In genomic region chr20:31572042-31572700, GRCh38 we compare ENCODE assay signal across 2 cellular contexts.
TF ChIP-seq lines count a peak whose summit lies in the region.

No MANE protein-coding gene starts in this region.

TF ChIP-seq in A549, 52 proteins besides CTCF, POLR2A, EP300 and RAD21:
- TF ChIP-seq POLR2AphosphoS2 (conservative IDR thresholded peaks at IDR 0.05; ENCODE audit: low read length) (no peak), TP53 (CRISPR knock-in tag; IDR thresholded peaks at IDR 0.05) (peak; percentile 76; the same call in 1 of the 2 replicates), SREBF2 (IDR thresholded peaks at IDR 0.05) (no peak), CHD4 (IDR thresholded peaks at IDR 0.05; ENCODE audit: borderline replicate concordance) (peak; percentile 44; the same call in 1 of the 2 replicates), E2F6 (IDR thresholded peaks at IDR 0.05; ENCODE audit: borderline replicate concordance, low read depth) (no peak), EHF (CRISPR knock-in tag; IDR thresholded peaks at IDR 0.05) (peak; percentile 61), CBX2 (IDR thresholded peaks at IDR 0.05; ENCODE audit: borderline replicate concordance, low read depth) (no peak), KDM5A (IDR thresholded peaks at IDR 0.05) (no peak), HOXB13 (CRISPR knock-in tag; IDR thresholded peaks at IDR 0.05; ENCODE audit: low read depth) (peak; percentile 90), ELK1 (IDR thresholded peaks at IDR 0.05; ENCODE audit: low read depth, low read length) (no peak), ZSCAN20 (CRISPR knock-in tag; IDR thresholded peaks at IDR 0.05) (peak; percentile 94), HDAC2 (IDR thresholded peaks at IDR 0.05) (peak; percentile 15; the same call in 1 of the 2 replicates), FOXS1 (CRISPR knock-in tag; IDR thresholded peaks at IDR 0.05) (no peak), SMC3 (IDR thresholded peaks at IDR 0.05) (no peak), RARB (CRISPR knock-in tag; IDR thresholded peaks at IDR 0.05) (no peak), BCL3 (IDR thresholded peaks at IDR 0.05) (no peak), PBX3 (IDR thresholded peaks at IDR 0.05) (peak; percentile 18; the same call in 1 of the 2 replicates), CEBPB (IDR thresholded peaks at IDR 0.05) (no peak), ZNF302 (CRISPR knock-in tag; IDR thresholded peaks at IDR 0.05) (0 out of 2 replicates have a peak, but pooled peaks have one; percentile 12), GATA3 (IDR thresholded peaks at IDR 0.05; ENCODE audit: borderline replicate concordance) (no peak), TFCP2L1 (CRISPR knock-in tag; IDR thresholded peaks at IDR 0.05) (peak; percentile 17; the same call in 1 of the 2 replicates), BHLHE40 (IDR thresholded peaks at IDR 0.05; ENCODE audit: low read depth, low read length) (no peak), HEYL (CRISPR knock-in tag; IDR thresholded peaks at IDR 0.05) (peak; percentile 94), NPAS2 (CRISPR knock-in tag; IDR thresholded peaks at IDR 0.05; ENCODE audit: borderline replicate concordance) (0 out of 2 replicates have a peak, but pooled peaks have one; percentile 57), FOSL2 (IDR thresholded peaks at IDR 0.05) (no peak), FOSL2 (CRISPR knock-in tag; IDR thresholded peaks at IDR 0.05) (no peak), JUN (IDR thresholded peaks at IDR 0.05) (no peak)
- TF ChIP-seq, protein P1, sequence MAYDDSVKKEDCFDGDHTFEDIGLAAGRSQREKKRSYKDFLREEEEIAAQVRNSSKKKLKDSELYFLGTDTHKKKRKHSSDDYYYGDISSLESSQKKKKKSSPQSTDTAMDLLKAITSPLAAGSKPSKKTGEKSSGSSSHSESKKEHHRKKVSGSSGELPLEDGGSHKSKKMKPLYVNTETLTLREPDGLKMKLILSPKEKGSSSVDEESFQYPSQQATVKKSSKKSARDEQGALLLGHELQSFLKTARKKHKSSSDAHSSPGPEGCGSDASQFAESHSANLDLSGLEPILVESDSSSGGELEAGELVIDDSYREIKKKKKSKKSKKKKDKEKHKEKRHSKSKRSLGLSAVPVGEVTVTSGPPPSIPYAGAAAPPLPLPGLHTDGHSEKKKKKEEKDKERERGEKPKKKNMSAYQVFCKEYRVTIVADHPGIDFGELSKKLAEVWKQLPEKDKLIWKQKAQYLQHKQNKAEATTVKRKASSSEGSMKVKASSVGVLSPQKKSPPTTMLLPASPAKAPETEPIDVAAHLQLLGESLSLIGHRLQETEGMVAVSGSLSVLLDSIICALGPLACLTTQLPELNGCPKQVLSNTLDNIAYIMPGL (CRISPR knock-in tag; IDR thresholded peaks at IDR 0.05; ENCODE audit: borderline replicate concordance): no peak

TF ChIP-seq in H1, 55 proteins besides CTCF, POLR2A, EP300 and RAD21:
- peak; percentile 44 for TF ChIP-seq SAP30 (IDR thresholded peaks at IDR 0.05; ENCODE audit: insufficient read depth, insufficient replicate concordance, low read length)
- TF ChIP-seq CBX5 (IDR thresholded peaks at IDR 0.05; ENCODE audit: low read depth, low read length): no peak
- peak; percentile 90 for TF ChIP-seq POLR2AphosphoS5 (IDR thresholded peaks at IDR 0.05; ENCODE audit: low read depth, low read length)
